12 cellular contexts compared by ENCODE assay signal in genomic region chr20:62331347-62331746, GRCh38. TPM values are rescaled to one million over a fixed set of nuclear protein-coding genes. Genes with fewer than 3 reads are reported as not detected.
DNase-seq lines count a peak whose midpoint lies in the region; ATAC-seq and TF ChIP-seq lines count a peak whose summit lies in the region.
"Had no signal": no experiment of that assay in that cellular context is flagged by ENCODE, and none has a peak within 500 bp of the region (broad histone marks: within the 10 kb centered on the region; RNA-seq: fewer than 3 reads in every experiment).

No MANE protein-coding gene starts in this region.

- no peak overlapping the region for H3K4me2 ChIP-seq in HCT116 (ENCODE audit: low read length)
- no peak overlapping the region for H3K4me2 ChIP-seq in neural progenitor cell
- H3K4me2 ChIP-seq: A549 had no signal

- H3K4me3 Mint-ChIP-seq in Caco-2 (ENCODE audit: unreplicated experiment) (no peak overlapping the region), neural progenitor cell (no peak overlapping the region)
- H3K4me3 Mint-ChIP-seq: CD14-positive monocyte; CD8-positive, alpha-beta T cell had no signal

- H3K27me3 ChIP-seq in Caco-2 (replicated peaks; ENCODE audit: control insufficient read depth, insufficient read depth, low read length) (no peaks in the 10 kb centered on the region), HCT116 (ENCODE audit: insufficient read depth, low read length) (no peaks in the 10 kb centered on the region), heart right ventricle (no peaks in the 10 kb centered on the region), neural progenitor cell (no peaks in the 10 kb centered on the region), thyroid gland (no peaks in the 10 kb centered on the region)

- peaks cover 37% of the 10 kb centered on the region for H3K36me3 ChIP-seq in Caco-2 (ENCODE audit: control insufficient read depth, insufficient read depth, low read length)
- H3K36me3 ChIP-seq in HCT116 (ENCODE audit: control insufficient read depth in 1 of 2, insufficient read depth in 2 of 2, low read length in 2 of 2) = peaks cover 14 to 36% of the 10 kb centered on the region in 2 experiments; a peak in 3 of 4 replicates
- peaks cover 10 to 97% (median 74%) of the 10 kb centered on the region in 9 donors for H3K36me3 ChIP-seq in heart right ventricle
- H3K36me3 ChIP-seq in neural progenitor cell = no peaks in the 10 kb centered on the region
- peaks cover 75 to 86% of the 10 kb centered on the region in 2 donors for H3K36me3 ChIP-seq in thyroid gland

- no peaks in the 10 kb centered on the region for H4K20me1 ChIP-seq in HCT116 (ENCODE audit: insufficient read depth)
- no peaks in the 10 kb centered on the region for H4K20me1 ChIP-seq in neural progenitor cell (ENCODE audit: low read depth)

- H3K79me2 ChIP-seq in HCT116 (ENCODE audit: insufficient read depth, low read length) = no peaks in the 10 kb centered on the region
- H3K79me2 ChIP-seq in neural progenitor cell (ENCODE audit: low read depth) = no peaks in the 10 kb centered on the region

- H3K4me1 Mint-ChIP-seq in Caco-2 (ENCODE audit: low read depth, unreplicated experiment) (no peaks in the 10 kb centered on the region), neural progenitor cell (no peaks in the 10 kb centered on the region)
- H3K4me1 Mint-ChIP-seq: CD14-positive monocyte had no signal

- H3K9me2 ChIP-seq in HCT116 (ENCODE audit: insufficient read depth) = no peaks in the 10 kb centered on the region

- H3K9me3 ChIP-seq in Caco-2 (no peaks in the 10 kb centered on the region), HCT116 (ENCODE audit: control insufficient read depth in 1 of 2, insufficient read depth in 1 of 2, low read depth in 1 of 2, low read length in 2 of 2) (no peaks in the 10 kb centered on the region), heart right ventricle (no peaks in the 10 kb centered on the region), neural progenitor cell (ENCODE audit: low read depth) (no peaks in the 10 kb centered on the region), thyroid gland (no peaks in the 10 kb centered on the region)
- H3K9me3 ChIP-seq: A549 had no signal

- H3K27me3 Mint-ChIP-seq in Caco-2 (ENCODE audit: insufficient read depth, unreplicated experiment) (no peaks in the 10 kb centered on the region), neural progenitor cell (ENCODE audit: insufficient read depth, low read depth) (no peaks in the 10 kb centered on the region)

- RAD21 ChIA-PET in HCT116 (lab: Charles Lee; ENCODE audit: low non-redundant PET in 1 of 2, low total read pairs in 2 of 2, uncharacterized antibody in 2 of 2, unreplicated experiment in 2 of 2) = no interaction called here

- TF ChIP-seq CTCF in Caco-2 (IDR thresholded peaks at IDR 0.05; ENCODE audit: insufficient read depth in 1 of 2, low read depth in 1 of 2, low read length in 1 of 2, severe bottlenecking in 1 of 2, unreplicated experiment in 1 of 2) = no peak
- no peak for TF ChIP-seq CTCF in HCT116 (IDR thresholded peaks at IDR 0.05 in 2 of 3, conservative IDR thresholded peaks at IDR 0.05 in 1 of 3; ENCODE audit: borderline replicate concordance in 1 of 3, insufficient read depth in 1 of 3, low read depth in 2 of 3, low read length in 2 of 3)
- TF ChIP-seq CTCF in heart right ventricle (IDR thresholded peaks at IDR 0.05) = no peak
- TF ChIP-seq CTCF in neural progenitor cell (IDR thresholded peaks at IDR 0.05) = no peak
- no peak for TF ChIP-seq CTCF in thyroid gland (IDR thresholded peaks at IDR 0.05)

- intact Hi-C loops in Caco-2 (cut with micrococcal nuclease; ENCODE audit: unreplicated experiment) = no loop called here
- intact Hi-C loops in HCT116 (cut with micrococcal nuclease) = no loop called here
- intact Hi-C loops in heart right ventricle (cut with DNase I) = no loop called here
- intact Hi-C loops in thyroid gland (cut with DNase I) = no loop called here

- BruUV-seq in Caco-2 (replicated peaks; lab: Mats Ljungman, UMichigan) (no TSS peak), HCT116 (replicated peaks; lab: Mats Ljungman, UMichigan) (TSS peak; percentile 22)

- TF ChIP-seq RAD21 in HCT116 (IDR thresholded peaks at IDR 0.05; ENCODE audit: low read depth) = no peak

- 80 to 83% methylated on average over 19 of the region's 19 CpGs for WGBS in heart right ventricle, 2 donors
- WGBS in thyroid gland, 2 donors = 95 to 98% methylated on average over 16 to 19 of the region's 19 CpGs

- no peak for ATAC-seq in HCT116
- ATAC-seq in heart right ventricle = peak in 7 of 8 donors; percentile 18 to 86 (median 58)
- ATAC-seq: A549; CD8-positive, alpha-beta T cell had no signal

- no peak overlapping the region for H3K27ac ChIP-seq in HCT116 (ENCODE audit: low read depth, low read length)
- peak overlapping the region in 2 of 10 donors; percentile 8 to 60 for H3K27ac ChIP-seq in heart right ventricle
- no peak overlapping the region for H3K27ac ChIP-seq in neural progenitor cell
- no peak overlapping the region for H3K27ac ChIP-seq in thyroid gland
- H3K27ac ChIP-seq: A549 had no signal

- POLR2A ChIA-PET in Caco-2 (lab: Charles Lee) = no interaction called here
- POLR2A ChIA-PET in HCT116 (lab: Charles Lee) = no interaction called here

- peak overlapping the region; percentile 63 for H3K27ac Mint-ChIP-seq in Caco-2 (ENCODE audit: unreplicated experiment)
- H3K27ac Mint-ChIP-seq in neural progenitor cell = peak overlapping the region; percentile 79
- H3K27ac Mint-ChIP-seq: CD8-positive, alpha-beta T cell had no signal

- H2AFZ ChIP-seq in HCT116 (ENCODE audit: low read depth, low read length, poor library complexity, severe bottlenecking) (no peak overlapping the region), neural progenitor cell (replicated peaks) (no peak overlapping the region)

- no peak overlapping the region for H3K9ac ChIP-seq in HCT116 (ENCODE audit: low read length)
- no peak overlapping the region for H3K9ac ChIP-seq in neural progenitor cell

- no peak for DNase-seq in Caco-2
- no peak for DNase-seq in HCT116 (ENCODE audit: low read depth, low spot score)
- peak in 1 of 2 donors; percentile 44 for DNase-seq in heart right ventricle
- no peak for DNase-seq in neural progenitor cell (ENCODE audit: low spot score)
- no peak for DNase-seq in thyroid gland
- DNase-seq in HT-29 (ENCODE audit: low spot score) = no peak
- DNase-seq: COR-L47, GF-D8, HCEC 1CT had no signal

- no peaks in the 10 kb centered on the region for H3K4me1 ChIP-seq in Caco-2
- H3K4me1 ChIP-seq in HCT116 (ENCODE audit: control insufficient read depth in 1 of 2, insufficient read depth in 2 of 2, low read length in 2 of 2) = no peaks in the 10 kb centered on the region
- peaks cover 0 to 5% (median 0%) of the 10 kb centered on the region in 9 donors for H3K4me1 ChIP-seq in heart right ventricle
- H3K4me1 ChIP-seq in neural progenitor cell = no peaks in the 10 kb centered on the region
- no peaks in the 10 kb centered on the region for H3K4me1 ChIP-seq in thyroid gland
- H3K4me1 ChIP-seq: A549 had no signal

- TF ChIP-seq POLR2A in HCT116 (IDR thresholded peaks at IDR 0.05; ENCODE audit: borderline replicate concordance, extremely low read depth, insufficient read depth, insufficient read length) = no peak
- TF ChIP-seq POLR2A in thyroid gland (IDR thresholded peaks at IDR 0.05) = no peak

- peaks cover 100% of the 10 kb centered on the region for H3K36me3 Mint-ChIP-seq in Caco-2 (ENCODE audit: insufficient read depth, unreplicated experiment)
- no peaks in the 10 kb centered on the region for H3K36me3 Mint-ChIP-seq in neural progenitor cell
- H3K36me3 Mint-ChIP-seq: CD14-positive monocyte; CD8-positive, alpha-beta T cell had no signal

- no peaks in the 10 kb centered on the region for H3F3A ChIP-seq in neural progenitor cell (ENCODE audit: low read depth)

- CTCF ChIA-PET in Caco-2 (lab: Charles Lee) (interaction anchor here (0.9 kb wide), 1 partner anchor 35 kb away, joined by 3 read pairs; no protein-coding TSS in a partner anchor), HCT116 (lab: Charles Lee) (no interaction called here)

- H3K4me3 ChIP-seq in Caco-2 (ENCODE audit: low read depth, low read length) (no peak overlapping the region), HCT116 (replicated peaks in 1 of 2; ENCODE audit: low read depth in 1 of 2, low read length in 2 of 2) (no peak overlapping the region), heart right ventricle (no peak overlapping the region), neural progenitor cell (no peak overlapping the region), thyroid gland (replicated peaks in 1 of 3) (no peak overlapping the region)
- H3K4me3 ChIP-seq: A549 had no signal

- no peaks in the 10 kb centered on the region for H3K9me3 Mint-ChIP-seq in Caco-2 (ENCODE audit: unreplicated experiment)
- H3K9me3 Mint-ChIP-seq in neural progenitor cell = no peaks in the 10 kb centered on the region
- H3K9me3 Mint-ChIP-seq: CD8-positive, alpha-beta T cell had no signal

TF ChIP-seq in HCT116, 20 proteins besides CTCF, POLR2A, EP300 and RAD21 (continues in another document):
- TF ChIP-seq EZH2phosphoT487 (IDR thresholded peaks at IDR 0.05; ENCODE audit: borderline replicate concordance) (no peak), SP1 (IDR thresholded peaks at IDR 0.05; ENCODE audit: low read depth) (no peak), TCF7L2 (IDR thresholded peaks at IDR 0.05; ENCODE audit: borderline replicate concordance, extremely low read depth, insufficient read depth, insufficient read length) (no peak)

RNA-seq across cellular contexts. Expression of gene ADRM1, which starts 28.6 kb away (rescaled TPM):
- total RNA-seq in Caco-2 (2022) (261 and 263 TPM in 2 replicates), HCT116 (2021; ENCODE audit: unreplicated experiment) (158 TPM), heart right ventricle (10 to 100 TPM; 67.7 to 97.0 (median 73.2) TPM), neural progenitor cell (ENCODE audit: low replicate concordance) (52.3 and 96.3 TPM in 2 replicates), thyroid gland (100 to 1,000 TPM in 3 of 4 donors, 10 to 100 TPM in 1; 89.9 to 140 (median 117) TPM)
- 196 and 200 TPM in 2 replicates for polyA plus RNA-seq in HCT116 (2012)
- 100 to 1,000 TPM in 1 of 2 donors, 10 to 100 TPM in 1; 81.9 to 192 TPM for polyA plus RNA-seq in heart right ventricle
- 659 and 752 TPM in 2 replicates for total RNA-seq in HT-29 (2014; rRNA removed; shearing (Covaris generic))

RNA-seq across cellular contexts. Expression of gene LAMA5, which starts 35.8 kb away (rescaled TPM):
- total RNA-seq in Caco-2 (2022) (1,050 and 1,125 TPM in 2 replicates), HCT116 (2021; ENCODE audit: unreplicated experiment) (321 TPM), heart right ventricle (100 to 1,000 TPM in 1 of 10 donors, 10 to 100 TPM in 9; 53.9 to 146 (median 67.2) TPM), neural progenitor cell (ENCODE audit: low replicate concordance) (12.1 and 63.9 TPM in 2 replicates), thyroid gland (100 to 1,000 TPM in 3 of 4 donors, 10 to 100 TPM in 1; 93.9 to 179 (median 117) TPM)
- 190 and 217 TPM in 2 replicates for polyA plus RNA-seq in HCT116 (2012)
- 100 to 1,000 TPM; 103 to 358 TPM for polyA plus RNA-seq in heart right ventricle
- 286 and 336 TPM in 2 replicates for total RNA-seq in HT-29 (2014; rRNA removed; shearing (Covaris generic))
- polyA plus RNA-seq: CD14-positive monocyte had no signal

RNA-seq across cellular contexts. Expression of gene RPS21, which starts 55.6 kb away (rescaled TPM):
- total RNA-seq in Caco-2 (2022) (4,496 and 4,723 TPM in 2 replicates), HCT116 (2021; ENCODE audit: unreplicated experiment) (2,488 TPM), heart right ventricle (100 to 1,000 TPM; 512 to 811 (median 576) TPM), neural progenitor cell (ENCODE audit: low replicate concordance) (1,629 and 1,765 TPM in 2 replicates), thyroid gland (1,000 to 10,000 TPM; 1,818 to 3,649 (median 2,349) TPM)
- 5,598 and 10,032 TPM in 2 replicates for polyA plus RNA-seq in HCT116 (2012)
- polyA plus RNA-seq in heart right ventricle = 1,000 to 10,000 TPM; 1,609 to 4,111 TPM
- 3,073 and 3,139 TPM in 2 replicates for total RNA-seq in HT-29 (2014; rRNA removed; shearing (Covaris generic))
